ENCODE assay signal across 8 cellular contexts in the genomic region with DNA sequence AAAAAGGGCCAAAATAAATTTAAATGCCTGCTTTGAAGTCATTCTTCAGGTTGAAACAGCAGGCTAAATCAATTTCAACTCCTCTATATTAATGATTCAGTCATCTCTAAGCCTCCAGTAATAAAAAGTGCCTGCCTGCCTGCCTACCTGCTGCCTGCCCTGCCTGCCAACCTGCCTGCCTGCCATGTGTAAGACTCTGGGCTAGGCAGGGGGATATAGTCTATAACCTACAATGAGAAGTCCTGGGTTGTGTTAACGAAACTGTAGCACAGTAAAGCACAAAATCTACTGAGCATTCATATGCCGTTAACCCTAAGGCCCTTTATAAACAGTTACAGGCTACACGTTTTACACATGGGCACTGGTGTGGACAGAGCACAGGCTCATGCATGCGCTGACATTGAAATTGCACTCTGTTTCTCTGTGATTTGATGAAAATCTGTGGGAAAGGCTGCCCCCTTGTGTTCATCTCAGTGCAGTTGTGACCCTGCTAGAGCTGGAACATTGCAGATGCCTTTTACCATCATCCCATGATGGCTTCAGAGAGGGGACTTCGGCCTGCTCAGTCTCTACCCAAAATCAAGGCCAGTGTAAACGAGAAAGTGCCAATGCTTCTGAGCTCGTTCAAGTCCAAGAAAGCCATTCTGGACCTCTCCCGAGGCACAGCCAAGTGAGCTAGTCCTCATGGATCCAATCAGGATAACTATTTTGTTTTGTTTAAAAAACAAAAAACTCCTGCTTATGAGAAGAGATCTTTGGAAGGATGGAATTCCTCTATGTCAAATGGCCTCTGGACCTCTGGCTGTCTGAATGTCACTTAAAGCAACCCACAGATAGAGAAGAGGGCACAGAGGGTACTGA.
DNase-seq lines count a peak whose midpoint lies in the region; ATAC-seq, FAIRE-seq and TF ChIP-seq lines count a peak whose summit lies in the region.

No MANE protein-coding gene starts in this region.

- ATAC-seq in CD8-positive, alpha-beta T cell: peak; percentile 62
- peak; percentile 90 for ATAC-seq in GM19372 (IDR thresholded peaks at IDR 0.05; ENCODE audit: low read depth, unreplicated experiment)
- peak; percentile 95 for ATAC-seq in HG03442 (IDR thresholded peaks at IDR 0.05; ENCODE audit: unreplicated experiment)
- peak; percentile 89 for ATAC-seq in activated CD8-positive, alpha-beta T cell treated with anti-CD3 and anti-CD28 coated beads, Interleukin-2, amount 10 ng/mL, durations not matched to agents 7 days and 5 days
- ATAC-seq in stimulated activated effector memory CD8-positive, alpha-beta T cell treated with anti-CD3 and anti-CD28 coated beads, Interleukin-12 subunit alpha, Interleukin-12 subunit beta, amount 100 ng/mL, for 72 hours: peak; percentile 79

- intact Hi-C loops in CD8-positive, alpha-beta T cell (cut with DNase I, micrococcal nuclease): loop anchor here (2.0 to 10.0 kb wide), 3 partner anchors 91 to 1093 kb away; no protein-coding TSS in a partner anchor
- intact Hi-C loops in endothelial cell of umbilical vein (cut with micrococcal nuclease): loop anchor here (1.0 to 5.0 kb wide), 5 partner anchors 90 to 788 kb away; no protein-coding TSS in a partner anchor

- no peaks in the 10 kb centered on the region for H3K36me3 ChIP-seq in CD8-positive, alpha-beta T cell (ENCODE audit: insufficient read depth, low read length)
- H3K36me3 ChIP-seq in endothelial cell of umbilical vein (ENCODE audit: control insufficient read depth in 2 of 2, extremely low read depth in 1 of 2, insufficient read depth in 2 of 2, low read length in 2 of 2): no peaks in the 10 kb centered on the region

- H4K20me1 ChIP-seq in endothelial cell of umbilical vein (replicated peaks; ENCODE audit: control insufficient read depth, extremely low read depth, insufficient read depth, low read length): no peaks in the 10 kb centered on the region

- H3K79me2 ChIP-seq in endothelial cell of umbilical vein (ENCODE audit: control insufficient read depth, insufficient read depth, low read length): no peaks in the 10 kb centered on the region

- peak; percentile 95 for FAIRE-seq in endothelial cell of umbilical vein (lab: Jason Lieb, UNC)

- no peak overlapping the region for H3K4me3 ChIP-seq in CD8-positive, alpha-beta T cell (ENCODE audit: low read depth, low read length)
- no peak overlapping the region for H3K4me3 ChIP-seq in endothelial cell of umbilical vein (replicated peaks in 1 of 3; ENCODE audit: insufficient read depth in 1 of 3, low read depth in 1 of 3, low read length in 3 of 3)

- H2AFZ ChIP-seq in endothelial cell of umbilical vein (ENCODE audit: low read depth, low read length): no peak overlapping the region

- no peak overlapping the region for H3K4me2 ChIP-seq in endothelial cell of umbilical vein (ENCODE audit: insufficient read depth, low read length)

- DNase-seq in CD8-positive, alpha-beta T cell: peak; percentile 1 to 65 (median 45)
- DNase-seq in NCI-H774 (lab: John Stamatoyannopoulos, UW) (peak; percentile 43), endothelial cell of umbilical vein (ENCODE audit: low read depth, low spot score) (peak; percentile 74), middle frontal gyrus (ENCODE audit: extremely low spot score, low spot score) (peak; percentile 72)
- peak; percentile 77 for DNase-seq in activated CD8-positive, alpha-beta T cell treated with anti-CD3 and anti-CD28 coated beads, Interleukin-2, amount 10 ng/mL, durations not matched to agents 7 days and 5 days
- peak; percentile 42 to 75 for DNase-seq in stimulated activated effector memory CD8-positive, alpha-beta T cell treated with anti-CD3 and anti-CD28 coated beads, Interleukin-12 subunit alpha, Interleukin-12 subunit beta, amount 100 ng/mL, for 72 hours (ENCODE audit: low spot score in 2 of 2)

- no peak overlapping the region for H3K27ac Mint-ChIP-seq in CD8-positive, alpha-beta T cell
- no peak overlapping the region for H3K27ac Mint-ChIP-seq in activated CD8-positive, alpha-beta T cell treated with anti-CD3 and anti-CD28 coated beads, Interleukin-2, amount 10 ng/mL, durations not matched to agents 7 days and 5 days
- no peak overlapping the region for H3K27ac Mint-ChIP-seq in stimulated activated effector memory CD8-positive, alpha-beta T cell treated with anti-CD3 and anti-CD28 coated beads, Interleukin-12 subunit alpha, Interleukin-12 subunit beta, amount 100 ng/mL, for 72 hours

- no peaks in the 10 kb centered on the region for H3K9me1 ChIP-seq in endothelial cell of umbilical vein (replicated peaks; ENCODE audit: control insufficient read depth, extremely low read depth, insufficient read depth, low read length)

- CTCF ChIA-PET in CD8-positive, alpha-beta T cell (lab: Charles Lee): interaction anchor here (0.6 to 1.6 kb wide), 2 partner anchors 51 to 90 kb away, joined by 4 read pairs; no protein-coding TSS in a partner anchor
- CTCF ChIA-PET in activated CD8-positive, alpha-beta T cell treated with anti-CD3 and anti-CD28 coated beads, Interleukin-2, amount 10 ng/mL, durations not matched to agents 7 days and 5 days (lab: Charles Lee): interaction anchor here (0.6 to 1.2 kb wide), 9 partner anchors 9 to 1742 kb away, joined by 3 to 12 read pairs (median 4); no protein-coding TSS in a partner anchor
- CTCF ChIA-PET in endothelial cell of umbilical vein (lab: Charles Lee): interaction anchor here (0.6 to 1.2 kb wide), 16 partner anchors 11 to 787 kb away, joined by 3 to 91 read pairs (median 3); partner anchors contain the start of gene MEX3B

- no peaks in the 10 kb centered on the region for H3K4me1 ChIP-seq in CD8-positive, alpha-beta T cell (ENCODE audit: insufficient read depth, low read length)
- no peaks in the 10 kb centered on the region for H3K4me1 ChIP-seq in endothelial cell of umbilical vein (ENCODE audit: control insufficient read depth, extremely low read depth, insufficient read depth, low read length)

- POLR2A ChIA-PET in CD8-positive, alpha-beta T cell (lab: Charles Lee): no interaction called here
- POLR2A ChIA-PET in activated CD8-positive, alpha-beta T cell treated with anti-CD3 and anti-CD28 coated beads, Interleukin-2, amount 10 ng/mL, durations not matched to agents 7 days and 5 days (lab: Charles Lee): no interaction called here
- POLR2A ChIA-PET in endothelial cell of umbilical vein (lab: Charles Lee): no interaction called here

- dilution Hi-C loops in endothelial cell of umbilical vein (cut with MboI; ENCODE audit: extremely low pct_ligation_motif_present, low sequenced_read_pairs): no loop called here

- no peaks in the 10 kb centered on the region for H3K9me3 ChIP-seq in CD8-positive, alpha-beta T cell (ENCODE audit: low read length)
- no peaks in the 10 kb centered on the region for H3K9me3 ChIP-seq in endothelial cell of umbilical vein (replicated peaks; ENCODE audit: control insufficient read depth, insufficient read depth, low read length)

- BruUV-seq in endothelial cell of umbilical vein (replicated peaks; lab: Mats Ljungman, UMichigan): no TSS peak

- H3K27me3 ChIP-seq in CD8-positive, alpha-beta T cell (ENCODE audit: insufficient read depth, low read length): no peaks in the 10 kb centered on the region
- H3K27me3 ChIP-seq in endothelial cell of umbilical vein (ENCODE audit: control insufficient read depth in 2 of 2, insufficient read depth in 2 of 2, low read length in 2 of 2): no peaks in the 10 kb centered on the region

- H3K36me3 Mint-ChIP-seq in CD8-positive, alpha-beta T cell: peaks cover 25% of the 10 kb centered on the region
- H3K36me3 Mint-ChIP-seq in activated CD8-positive, alpha-beta T cell treated with anti-CD3 and anti-CD28 coated beads, Interleukin-2, amount 10 ng/mL, durations not matched to agents 7 days and 5 days (ENCODE audit: low read depth): no peaks in the 10 kb centered on the region
- H3K36me3 Mint-ChIP-seq in stimulated activated effector memory CD8-positive, alpha-beta T cell treated with anti-CD3 and anti-CD28 coated beads, Interleukin-12 subunit alpha, Interleukin-12 subunit beta, amount 100 ng/mL, for 72 hours: peaks cover 17% of the 10 kb centered on the region

- TF ChIP-seq CTCF in CD8-positive, alpha-beta T cell (IDR thresholded peaks at IDR 0.05): peak; percentile 62
- TF ChIP-seq CTCF in endothelial cell of umbilical vein (IDR thresholded peaks at IDR 0.05; ENCODE audit: extremely low read depth in 1 of 2, insufficient read depth in 1 of 2, low read depth in 1 of 2, low read length in 2 of 2): peak; percentile 75 to 81

- no peaks in the 10 kb centered on the region for H3K27me3 Mint-ChIP-seq in CD8-positive, alpha-beta T cell (ENCODE audit: low read depth)
- H3K27me3 Mint-ChIP-seq in activated CD8-positive, alpha-beta T cell treated with anti-CD3 and anti-CD28 coated beads, Interleukin-2, amount 10 ng/mL, durations not matched to agents 7 days and 5 days (ENCODE audit: low read depth): no peaks in the 10 kb centered on the region

- H3K27ac ChIP-seq in CD8-positive, alpha-beta T cell (ENCODE audit: low read depth, low read length): no peak overlapping the region
- no peak overlapping the region for H3K27ac ChIP-seq in endothelial cell of umbilical vein (ENCODE audit: insufficient read depth, low read depth, low read length)

- H3K9ac ChIP-seq in endothelial cell of umbilical vein (replicated peaks; ENCODE audit: extremely low read depth, insufficient read depth, low read length): no peak overlapping the region

- TF ChIP-seq POLR2A in endothelial cell of umbilical vein (IDR thresholded peaks at IDR 0.05; ENCODE audit: low read depth, low read length): no peak

- H3K9me3 Mint-ChIP-seq in CD8-positive, alpha-beta T cell: no peaks in the 10 kb centered on the region
- no peaks in the 10 kb centered on the region for H3K9me3 Mint-ChIP-seq in activated CD8-positive, alpha-beta T cell treated with anti-CD3 and anti-CD28 coated beads, Interleukin-2, amount 10 ng/mL, durations not matched to agents 7 days and 5 days (ENCODE audit: insufficient read depth)
- H3K9me3 Mint-ChIP-seq in stimulated activated effector memory CD8-positive, alpha-beta T cell treated with anti-CD3 and anti-CD28 coated beads, Interleukin-12 subunit alpha, Interleukin-12 subunit beta, amount 100 ng/mL, for 72 hours: no peaks in the 10 kb centered on the region

- H3K4me1 Mint-ChIP-seq in CD8-positive, alpha-beta T cell (ENCODE audit: low read depth): no peaks in the 10 kb centered on the region
- no peaks in the 10 kb centered on the region for H3K4me1 Mint-ChIP-seq in activated CD8-positive, alpha-beta T cell treated with anti-CD3 and anti-CD28 coated beads, Interleukin-2, amount 10 ng/mL, durations not matched to agents 7 days and 5 days (ENCODE audit: low read depth)
- H3K4me1 Mint-ChIP-seq in stimulated activated effector memory CD8-positive, alpha-beta T cell treated with anti-CD3 and anti-CD28 coated beads, Interleukin-12 subunit alpha, Interleukin-12 subunit beta, amount 100 ng/mL, for 72 hours: peaks cover 4% of the 10 kb centered on the region

- no peak overlapping the region for H3K4me3 Mint-ChIP-seq in CD8-positive, alpha-beta T cell
- no peak overlapping the region for H3K4me3 Mint-ChIP-seq in activated CD8-positive, alpha-beta T cell treated with anti-CD3 and anti-CD28 coated beads, Interleukin-2, amount 10 ng/mL, durations not matched to agents 7 days and 5 days
- H3K4me3 Mint-ChIP-seq in stimulated activated effector memory CD8-positive, alpha-beta T cell treated with anti-CD3 and anti-CD28 coated beads, Interleukin-12 subunit alpha, Interleukin-12 subunit beta, amount 100 ng/mL, for 72 hours: no peak overlapping the region

TF ChIP-seq in endothelial cell of umbilical vein, 7 proteins besides CTCF, POLR2A, EP300 and RAD21 (continues in another document):
- no peak for TF ChIP-seq FOS (IDR thresholded peaks at IDR 0.05; ENCODE audit: borderline replicate concordance, insufficient read depth, low read length)
